27 cellular contexts compared by ENCODE assay signal in genomic region chr7:95766086-95766485, GRCh38. TPM values are rescaled to one million over a fixed set of nuclear protein-coding genes. Genes with fewer than 3 reads are reported as not detected.
"Had no signal": no experiment of that assay in that cellular context is flagged by ENCODE, and none has a peak within 500 bp of the region (broad histone marks: within the 10 kb centered on the region; RNA-seq: fewer than 3 reads in every experiment).

No MANE protein-coding gene starts in this region.

- H3K4me3 ChIP-seq: colonic mucosa, esophagus squamous epithelium, gastrocnemius medialis, heart right ventricle, left lung, lower lobe of right lung had no signal

- H3K27me3 Mint-ChIP-seq: dendritic cell treated with granulocyte-macrophage colony-stimulating factor and Interleukin-4, amounts not matched to agents 40 ng/mL and 50 ng/mL, for 4 days; effector memory CD8-positive, alpha-beta T cell; memory B cell had no signal

- DNase-seq: colonic mucosa; cortex of kidney; effector CD8-positive, alpha-beta T cell; effector memory CD8-positive, alpha-beta T cell; erythroblast; esophagus squamous epithelium; foreskin fibroblast; foreskin melanocyte; gastrocnemius medialis; glutamatergic neuron; head of caudate nucleus; heart right ventricle; hippocampal formation; left cardiac atrium; left lung; left ventricle myocardium superior; lower lobe of right lung; mesendoderm; midbrain; naive thymus-derived CD4-positive, alpha-beta T cell had no signal

- H3K27me3 ChIP-seq: colonic mucosa, esophagus squamous epithelium, gastrocnemius medialis, heart right ventricle, left lung had no signal

- H3K9me3 Mint-ChIP-seq: dendritic cell treated with granulocyte-macrophage colony-stimulating factor and Interleukin-4, amounts not matched to agents 40 ng/mL and 50 ng/mL, for 4 days; memory B cell had no signal

- H3K36me3 Mint-ChIP-seq: memory B cell; naive thymus-derived CD4-positive, alpha-beta T cell had no signal

- H3K4me1 ChIP-seq: colonic mucosa, esophagus squamous epithelium, gastrocnemius medialis, heart right ventricle, left lung, lower lobe of right lung had no signal

- ATAC-seq: effector memory CD8-positive, alpha-beta T cell; esophagus mucosa; gastrocnemius medialis; heart right ventricle; left cardiac atrium; left lung; left ventricle myocardium superior; lower lobe of right lung; naive thymus-derived CD4-positive, alpha-beta T cell had no signal

- H3K27ac ChIP-seq: colonic mucosa, epithelial cell of prostate, esophagus squamous epithelium, gastrocnemius medialis, heart right ventricle, left lung, lower lobe of right lung had no signal

- H3K36me3 ChIP-seq: colonic mucosa, esophagus squamous epithelium, gastrocnemius medialis, heart right ventricle, left lung, lower lobe of right lung had no signal

- FAIRE-seq: endothelial cell of umbilical vein, islet of Langerhans, keratinocyte had no signal

- H3K9me3 ChIP-seq: colonic mucosa, esophagus squamous epithelium, gastrocnemius medialis, heart right ventricle, left lung, lower lobe of right lung had no signal

- H3K4me1 Mint-ChIP-seq: memory B cell; naive thymus-derived CD4-positive, alpha-beta T cell had no signal

- H3K27ac Mint-ChIP-seq: dendritic cell treated with granulocyte-macrophage colony-stimulating factor and Interleukin-4, amounts not matched to agents 40 ng/mL and 50 ng/mL, for 4 days; effector memory CD8-positive, alpha-beta T cell; memory B cell; naive thymus-derived CD4-positive, alpha-beta T cell had no signal

- H3K4me3 Mint-ChIP-seq: dendritic cell treated with granulocyte-macrophage colony-stimulating factor and Interleukin-4, amounts not matched to agents 40 ng/mL and 50 ng/mL, for 4 days; effector memory CD8-positive, alpha-beta T cell; memory B cell; naive thymus-derived CD4-positive, alpha-beta T cell had no signal

RNA-seq across cellular contexts. Expression of gene DYNC1I1, which starts 6.3 kb away (rescaled TPM):
- polyA plus RNA-seq: naive thymus-derived CD4-positive, alpha-beta T cell had no signal
